10 cellular contexts compared by ENCODE assay signal in the genomic region with DNA sequence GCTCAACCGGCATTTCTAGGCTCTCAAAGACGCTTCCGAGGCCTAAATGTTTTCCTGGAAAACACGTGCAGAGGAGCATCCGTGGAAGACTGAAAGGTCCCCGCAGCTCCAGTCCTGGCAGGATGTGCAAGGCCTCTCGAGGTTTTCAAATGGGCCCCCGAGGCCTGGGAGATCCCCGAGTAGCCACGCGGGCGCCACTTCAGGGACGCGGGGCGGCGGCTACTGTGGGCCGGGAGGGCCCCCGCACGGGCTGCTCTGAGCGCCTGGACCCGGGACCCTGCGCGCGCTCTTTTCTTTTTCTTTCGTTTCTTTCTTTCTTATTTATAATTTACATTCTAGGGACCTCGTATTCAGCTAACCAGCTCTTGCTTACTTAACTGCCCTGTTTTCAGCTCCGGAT. TPM values are rescaled to one million over a fixed set of nuclear protein-coding genes. Genes with fewer than 3 reads are reported as not detected.
DNase-seq lines count a peak whose midpoint lies in the region; ATAC-seq and TF ChIP-seq lines count a peak whose summit lies in the region.
"Had no signal": no experiment of that assay in that cellular context is flagged by ENCODE, and none has a peak within 500 bp of the region (broad histone marks: within the 10 kb centered on the region; RNA-seq: fewer than 3 reads in every experiment).

No MANE protein-coding gene starts in this region.

- DNase-seq in natural killer cell (no peak), ecto neural progenitor cell (ENCODE audit: low spot score) (peak; percentile 55), mesothelial cell of epicardium (ENCODE audit: low spot score in 2 of 2, unreplicated experiment in 2 of 2) (no peak), dermis blood vessel endothelial cell (no peak), A172 (ENCODE audit: low spot score) (no peak), DMS153 treated with DMSO at 0.1 percent for 48 hours (lab: John Stamatoyannopoulos, UW; ENCODE audit: unreplicated experiment) (no peak)
- DNase-seq in natural killer cell treated with Interleukin-12 subunit alpha and Interleukin-12 subunit beta and Interleukin-15 and Interleukin-18, amount 100 ng/mL, for 72 hours (ENCODE audit: low spot score): no peak
- DNase-seq: COR-L47, NCI-H2107 had no signal

- TF ChIP-seq CTCF in natural killer cell (IDR thresholded peaks at IDR 0.05) (no peak), mesothelial cell of epicardium (IDR thresholded peaks at IDR 0.05; ENCODE audit: unreplicated experiment) (no peak)

- peaks cover 0 to 5% of the 10 kb centered on the region in 2 donors for H3K4me1 Mint-ChIP-seq in natural killer cell
- peaks cover 0 to 3% of the 10 kb centered on the region in 2 donors for H3K4me1 Mint-ChIP-seq in natural killer cell treated with Interleukin-12 subunit alpha and Interleukin-12 subunit beta and Interleukin-15 and Interleukin-18, amount 100 ng/mL, for 72 hours (ENCODE audit: low read depth in 2 of 2)
- peaks cover 48% of the 10 kb centered on the region for H3K4me1 Mint-ChIP-seq in mesothelial cell of epicardium

- peak overlapping the region; percentile 28 for H3K4me3 Mint-ChIP-seq in natural killer cell
- no peak overlapping the region for H3K4me3 Mint-ChIP-seq in natural killer cell treated with Interleukin-12 subunit alpha and Interleukin-12 subunit beta and Interleukin-15 and Interleukin-18, amount 100 ng/mL, for 72 hours
- H3K4me3 Mint-ChIP-seq in mesothelial cell of epicardium: peak overlapping the region; percentile 77

- H3K9me3 Mint-ChIP-seq in natural killer cell (no peaks in the 10 kb centered on the region), mesothelial cell of epicardium (no peaks in the 10 kb centered on the region)
- H3K9me3 Mint-ChIP-seq in natural killer cell treated with Interleukin-12 subunit alpha and Interleukin-12 subunit beta and Interleukin-15 and Interleukin-18, amount 100 ng/mL, for 72 hours: no peaks in the 10 kb centered on the region

- H3K36me3 Mint-ChIP-seq in natural killer cell (no peaks in the 10 kb centered on the region), mesothelial cell of epicardium (no peaks in the 10 kb centered on the region)
- H3K36me3 Mint-ChIP-seq in natural killer cell treated with Interleukin-12 subunit alpha and Interleukin-12 subunit beta and Interleukin-15 and Interleukin-18, amount 100 ng/mL, for 72 hours: no peaks in the 10 kb centered on the region

- ATAC-seq in natural killer cell (no peak), GM18868 (IDR thresholded peaks at IDR 0.05; ENCODE audit: unreplicated experiment) (no peak)
- ATAC-seq in natural killer cell treated with Interleukin-12 subunit alpha and Interleukin-12 subunit beta and Interleukin-15 and Interleukin-18, amount 100 ng/mL, for 72 hours: no peak

- H3K27ac Mint-ChIP-seq in natural killer cell (no peak overlapping the region), mesothelial cell of epicardium (peak overlapping the region; percentile 89)
- H3K27ac Mint-ChIP-seq in natural killer cell treated with Interleukin-12 subunit alpha and Interleukin-12 subunit beta and Interleukin-15 and Interleukin-18, amount 100 ng/mL, for 72 hours: no peak overlapping the region

- peaks cover 44 to 58% of the 10 kb centered on the region in 2 donors for H3K27me3 Mint-ChIP-seq in natural killer cell (ENCODE audit: low read depth in 2 of 2)
- peaks cover 29 to 43% of the 10 kb centered on the region in 2 donors for H3K27me3 Mint-ChIP-seq in natural killer cell treated with Interleukin-12 subunit alpha and Interleukin-12 subunit beta and Interleukin-15 and Interleukin-18, amount 100 ng/mL, for 72 hours
- peaks cover 62% of the 10 kb centered on the region for H3K27me3 Mint-ChIP-seq in mesothelial cell of epicardium (ENCODE audit: low read depth)

- intact Hi-C loops in natural killer cell (cut with micrococcal nuclease): no loop called here

RNA-seq across cellular contexts. Expression of a gene that starts 4.3 kb away (rescaled TPM):
- not detected for total RNA-seq in natural killer cell
- total RNA-seq in natural killer cell treated with Interleukin-12 subunit alpha and Interleukin-12 subunit beta and Interleukin-15 and Interleukin-18, amount 100 ng/mL, for 72 hours: not detected
- total RNA-seq in mesothelial cell of epicardium: 30.3 to 32.6 TPM (median 30.7 TPM) in 3 replicates
- total RNA-seq in dermis blood vessel endothelial cell: 0.33 and 1.7 TPM in 2 replicates
- total RNA-seq in A172 (2014; rRNA removed; shearing (Covaris generic)): not detected in 2 replicates

Comparison
In these comparisons a context has a peak if more than half of its experiments do, and no peak if none do; other contexts are left out.
1. RNA of a gene that starts 4.3 kb away (total RNA-seq): 30.3 to 32.6 TPM in mesothelial cell of epicardium; 0.33 to 1.7 TPM in dermis blood vessel endothelial cell, not detected in natural killer cell, not detected in natural killer cell treated with Interleukin-12 subunit alpha and Interleukin-12 subunit beta and Interleukin-15 and Interleukin-18, amount 100 ng/mL, for 72 hours and not detected in A172; every median in the first group is over 10 times any median in the second.